Comparison of ENCODE assay signal across 2 cellular contexts in the genomic region with DNA sequence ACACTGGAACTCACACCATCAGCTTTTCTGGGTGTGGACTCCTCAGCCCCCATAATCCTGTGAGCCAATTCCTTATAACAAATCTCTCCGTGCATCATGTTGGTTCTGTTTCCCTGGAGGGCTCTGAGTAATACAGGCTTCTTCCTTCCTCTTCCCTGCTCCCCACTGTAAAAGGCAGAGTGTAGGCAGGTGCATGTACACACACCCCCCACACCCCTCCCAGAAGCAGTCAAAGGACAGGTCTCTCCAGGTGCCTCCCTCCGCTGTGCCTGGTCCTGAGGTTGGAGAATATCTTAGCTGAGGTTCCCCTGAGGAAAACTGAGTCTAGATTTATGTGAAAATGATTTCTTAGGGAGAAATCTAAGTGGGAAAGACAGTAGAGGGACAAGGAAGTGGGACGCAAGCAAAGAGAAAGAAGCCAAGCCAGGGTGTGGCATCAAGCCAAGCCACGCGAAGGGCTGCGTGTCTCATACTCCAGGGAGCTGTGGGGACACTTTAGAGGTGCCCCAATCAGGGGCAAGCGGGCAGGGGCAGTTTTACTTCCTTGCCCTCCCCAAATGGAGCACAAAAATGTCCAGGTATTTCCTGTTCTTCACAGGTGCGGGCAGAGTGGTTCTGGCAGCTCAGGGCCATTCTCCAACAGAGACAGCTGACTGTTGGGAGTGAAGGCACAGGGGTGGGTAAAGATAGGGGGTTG.
TF ChIP-seq lines count a peak whose summit lies in the region.

No MANE protein-coding gene starts in this region.

TF ChIP-seq in IMR-90, 13 proteins besides CTCF, POLR2A, EP300 and RAD21:
- TF ChIP-seq NFE2L2 (IDR thresholded peaks at IDR 0.05; ENCODE audit: low read depth, low read length) (no peak), MAFK (IDR thresholded peaks at IDR 0.05; ENCODE audit: low read depth, low read length) (no peak), RFX5 (IDR thresholded peaks at IDR 0.05; ENCODE audit: low read depth, low read length) (no peak), FOS (IDR thresholded peaks at IDR 0.05; ENCODE audit: low read depth, low read length) (no peak), SMC3 (IDR thresholded peaks at IDR 0.05; ENCODE audit: low read depth, low read length) (no peak), RCOR1 (IDR thresholded peaks at IDR 0.05; ENCODE audit: insufficient replicate concordance, low read length) (no peak), MXI1 (IDR thresholded peaks at IDR 0.05; ENCODE audit: borderline replicate concordance, low read depth, low read length) (no peak), BHLHE40 (IDR thresholded peaks at IDR 0.05; ENCODE audit: low read depth, low read length) (no peak), CHD1 (IDR thresholded peaks at IDR 0.05; ENCODE audit: low read depth, low read length) (no peak), CEBPB (IDR thresholded peaks at IDR 0.05; ENCODE audit: low read depth, low read length) (no peak), MAZ (IDR thresholded peaks at IDR 0.05; ENCODE audit: borderline replicate concordance, low read depth, low read length) (no peak)
- TF ChIP-seq, protein P1, sequence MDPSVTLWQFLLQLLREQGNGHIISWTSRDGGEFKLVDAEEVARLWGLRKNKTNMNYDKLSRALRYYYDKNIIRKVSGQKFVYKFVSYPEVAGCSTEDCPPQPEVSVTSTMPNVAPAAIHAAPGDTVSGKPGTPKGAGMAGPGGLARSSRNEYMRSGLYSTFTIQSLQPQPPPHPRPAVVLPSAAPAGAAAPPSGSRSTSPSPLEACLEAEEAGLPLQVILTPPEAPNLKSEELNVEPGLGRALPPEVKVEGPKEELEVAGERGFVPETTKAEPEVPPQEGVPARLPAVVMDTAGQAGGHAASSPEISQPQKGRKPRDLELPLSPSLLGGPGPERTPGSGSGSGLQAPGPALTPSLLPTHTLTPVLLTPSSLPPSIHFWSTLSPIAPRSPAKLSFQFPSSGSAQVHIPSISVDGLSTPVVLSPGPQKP (IDR thresholded peaks at IDR 0.05; ENCODE audit: borderline replicate concordance, low read depth, low read length) = no peak
- TF ChIP-seq, protein P2, sequence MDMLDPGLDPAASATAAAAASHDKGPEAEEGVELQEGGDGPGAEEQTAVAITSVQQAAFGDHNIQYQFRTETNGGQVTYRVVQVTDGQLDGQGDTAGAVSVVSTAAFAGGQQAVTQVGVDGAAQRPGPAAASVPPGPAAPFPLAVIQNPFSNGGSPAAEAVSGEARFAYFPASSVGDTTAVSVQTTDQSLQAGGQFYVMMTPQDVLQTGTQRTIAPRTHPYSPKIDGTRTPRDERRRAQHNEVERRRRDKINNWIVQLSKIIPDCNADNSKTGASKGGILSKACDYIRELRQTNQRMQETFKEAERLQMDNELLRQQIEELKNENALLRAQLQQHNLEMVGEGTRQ (IDR thresholded peaks at IDR 0.05; ENCODE audit: low read depth, low read length) = no peak

TF ChIP-seq in K562, 482 proteins besides CTCF, POLR2A, EP300 and RAD21:
- peak; percentile 42 for TF ChIP-seq NFIC (IDR thresholded peaks at IDR 0.05)
- TF ChIP-seq JUND (IDR thresholded peaks at IDR 0.05; ENCODE audit: borderline replicate concordance, low read depth, low read length) = no peak
- no peak for TF ChIP-seq JUND (tag; IDR thresholded peaks at IDR 0.05; ENCODE audit: borderline replicate concordance, low read depth, low read length)
